Comparison of ENCODE assay signal across 26 cellular contexts in genomic region chrX:6223516-6223915, GRCh38. TPM values are rescaled to one million over a fixed set of nuclear protein-coding genes. Genes with fewer than 3 reads are reported as not detected.
DNase-seq lines count a peak whose midpoint lies in the region; ATAC-seq and TF ChIP-seq lines count a peak whose summit lies in the region.
"Had no signal": no experiment of that assay in that cellular context is flagged by ENCODE, and none has a peak within 500 bp of the region (broad histone marks: within the 10 kb centered on the region; RNA-seq: fewer than 3 reads in every experiment).

No MANE protein-coding gene starts in this region.

- H3K9ac ChIP-seq in H9 (ENCODE audit: extremely low read depth, insufficient read length, low read length): peak overlapping the region; percentile 17
- no peak overlapping the region for H3K9ac ChIP-seq in neural cell (ENCODE audit: low read length)
- H3K9ac ChIP-seq in MM.1S (ENCODE audit: low read length): no peak overlapping the region

- H3K27ac ChIP-seq in H9 (ENCODE audit: insufficient read length, low read depth, low read length): no peak overlapping the region
- H3K27ac ChIP-seq in neural cell (ENCODE audit: low read length): no peak overlapping the region
- no peak overlapping the region for H3K27ac ChIP-seq in MM.1S (ENCODE audit: low read length)
- H3K27ac ChIP-seq: right lobe of liver, SJCRH30 had no signal

- H2AFZ ChIP-seq in H9 (ENCODE audit: low read length) (no peak overlapping the region), neural cell (ENCODE audit: low read depth, low read length) (no peak overlapping the region), MM.1S (ENCODE audit: low read length) (no peak overlapping the region)

- H3K14ac ChIP-seq in H9 (ENCODE audit: insufficient read depth, low read length): no peak overlapping the region

- no peak overlapping the region for H3K23ac ChIP-seq in H9 (ENCODE audit: insufficient read length, low read depth, low read length)

- H2BK5ac ChIP-seq in H9 (ENCODE audit: insufficient read length, low read length): no peak overlapping the region

- H3T11ph ChIP-seq in H9 (ENCODE audit: low read length): no peak overlapping the region

- H3K9me2 ChIP-seq in neural cell (ENCODE audit: insufficient read depth, low read length) (no peaks in the 10 kb centered on the region), MM.1S (replicated peaks; ENCODE audit: insufficient read depth, low read length) (no peaks in the 10 kb centered on the region)

- ATAC-seq in GM18858 (IDR thresholded peaks at IDR 0.05; ENCODE audit: unreplicated experiment): peak; percentile 42
- no peak for ATAC-seq in WTC11
- no peak for ATAC-seq in HG03565 (IDR thresholded peaks at IDR 0.05; ENCODE audit: unreplicated experiment)
- ATAC-seq: mucosa of descending colon; natural killer cell treated with Interleukin-12 subunit alpha and Interleukin-12 subunit beta and Interleukin-15 and Interleukin-18, amount 100 ng/mL, for 72 hours; right lobe of liver had no signal

- H3F3A ChIP-seq in neural cell (ENCODE audit: insufficient read depth, low read length, poor library complexity, severe bottlenecking): no peaks in the 10 kb centered on the region
- H3F3A ChIP-seq in MM.1S (ENCODE audit: insufficient read depth, low read length): no peaks in the 10 kb centered on the region

- H3K27me3 Mint-ChIP-seq in H9 (ENCODE audit: low read depth) (no peaks in the 10 kb centered on the region), WTC11 (ENCODE audit: low read depth) (no peaks in the 10 kb centered on the region)

- POLR2A ChIA-PET in WTC11 (lab: Charles Lee): no interaction called here

- H3K27me3 ChIP-seq in H9 (ENCODE audit: insufficient read depth, low read length) (no peaks in the 10 kb centered on the region), neural cell (ENCODE audit: insufficient read depth, low read depth, low read length) (no peaks in the 10 kb centered on the region), MM.1S (replicated peaks; ENCODE audit: insufficient read depth, low read length) (no peaks in the 10 kb centered on the region)
- H3K27me3 ChIP-seq: SJCRH30 had no signal

- H3K36me3 ChIP-seq in neural cell (ENCODE audit: insufficient read depth, low read length): no peaks in the 10 kb centered on the region
- H3K36me3 ChIP-seq in MM.1S (replicated peaks; ENCODE audit: insufficient read depth, low read length): no peaks in the 10 kb centered on the region
- H3K36me3 ChIP-seq: right lobe of liver, SJCRH30 had no signal

- H3K27ac Mint-ChIP-seq in H9 (no peak overlapping the region; a peak in 1 of 7 replicates), WTC11 (peak overlapping the region; percentile 8; the same call in 1 of the 2 replicates)
- H3K27ac Mint-ChIP-seq: natural killer cell treated with Interleukin-12 subunit alpha and Interleukin-12 subunit beta and Interleukin-15 and Interleukin-18, amount 100 ng/mL, for 72 hours had no signal

- no peak overlapping the region for H4K5ac ChIP-seq in H9 (ENCODE audit: insufficient read length, low read depth, low read length)

- no peak overlapping the region for H3K18ac ChIP-seq in H9 (ENCODE audit: insufficient read length, low read depth, low read length)

- no CpG with 5 or more reads among the region's 3 CpGs for WGBS in H9 (ENCODE audit: extremely low coverage, insufficient read length, low lambda C conversion rate)

- no peak overlapping the region for H4K91ac ChIP-seq in H9 (ENCODE audit: insufficient read length, low read depth, low read length)

- peaks cover 19% of the 10 kb centered on the region for H3K23me2 ChIP-seq in H9 (ENCODE audit: insufficient read length, low read depth, low read length, poor library complexity, severe bottlenecking)

- TF ChIP-seq EP300 in neural cell (conservative IDR thresholded peaks at IDR 0.05; ENCODE audit: poor library complexity, severe bottlenecking): no peak

- H4K20me1 ChIP-seq in H9 (ENCODE audit: control insufficient read depth, insufficient read depth, insufficient read length): no peaks in the 10 kb centered on the region
- no peaks in the 10 kb centered on the region for H4K20me1 ChIP-seq in neural cell (ENCODE audit: insufficient read depth)
- H4K20me1 ChIP-seq in MM.1S (ENCODE audit: insufficient read depth, low read length): no peaks in the 10 kb centered on the region

- no peak overlapping the region for H4K8ac ChIP-seq in H9 (replicated peaks; ENCODE audit: insufficient read length, low read depth, low read length)

- no peak overlapping the region for H2AK5ac ChIP-seq in H9 (ENCODE audit: insufficient read length, low read length)

- no peaks in the 10 kb centered on the region for H3K79me1 ChIP-seq in H9 (ENCODE audit: insufficient read depth, low read depth, low read length, poor library complexity, severe bottlenecking)

- H3K4me2 ChIP-seq in H9 (ENCODE audit: insufficient read depth, insufficient read length, low read length): no peak overlapping the region
- peak overlapping the region; percentile 30 for H3K4me2 ChIP-seq in neural cell (ENCODE audit: low read length)
- no peak overlapping the region for H3K4me2 ChIP-seq in MM.1S (ENCODE audit: low read depth, low read length)

- TF ChIP-seq RAD21 in neural cell (conservative IDR thresholded peaks at IDR 0.05): no peak

- H3K9me3 Mint-ChIP-seq in H9 (no peaks in the 10 kb centered on the region; a peak in 2 of 5 replicates), WTC11 (no peaks in the 10 kb centered on the region)

- H3K4me1 Mint-ChIP-seq in H9 (peaks cover 46 to 58% of the 10 kb centered on the region in 2 experiments), WTC11 (peaks cover 44% of the 10 kb centered on the region)

- no peak overlapping the region for H3K4ac ChIP-seq in H9 (ENCODE audit: low read depth, low read length)

- TF ChIP-seq CTCF in H9 (conservative IDR thresholded peaks at IDR 0.05): no peak
- TF ChIP-seq CTCF in WTC11 (IDR thresholded peaks at IDR 0.05): no peak
- no peak for TF ChIP-seq CTCF in neural cell (IDR thresholded peaks at IDR 0.05; ENCODE audit: poor library complexity, severe bottlenecking)
- TF ChIP-seq CTCF in MM.1S (IDR thresholded peaks at IDR 0.05; ENCODE audit: low read length): no peak

- H3K79me2 ChIP-seq in H9 (ENCODE audit: insufficient read depth, low read length): peaks cover 67% of the 10 kb centered on the region; the same call in 1 of the 2 replicates
- peaks cover 24% of the 10 kb centered on the region for H3K79me2 ChIP-seq in neural cell (replicated peaks; ENCODE audit: insufficient read depth, low read length)
- H3K79me2 ChIP-seq in MM.1S (ENCODE audit: low read length): no peaks in the 10 kb centered on the region

- no peak overlapping the region for H2BK120ac ChIP-seq in H9 (ENCODE audit: low read depth, low read length, poor library complexity, severe bottlenecking)

- H3K4me1 ChIP-seq in H9 (ENCODE audit: insufficient read depth, low read length): peaks cover 3% of the 10 kb centered on the region; the same call in 1 of the 2 replicates
- 0 out of 2 replicates have a peak, but pooled peaks cover 4% of the 10 kb centered on the region for H3K4me1 ChIP-seq in MM.1S (ENCODE audit: low read length)
- H3K4me1 ChIP-seq: right lobe of liver, SJCRH30 had no signal

- H2BK12ac ChIP-seq in H9 (ENCODE audit: insufficient read length, low read depth, low read length): no peak overlapping the region

- CTCF ChIA-PET in WTC11 (lab: Charles Lee): no interaction called here

- no peak overlapping the region for H2BK20ac ChIP-seq in H9 (ENCODE audit: low read depth, low read length, poor library complexity, severe bottlenecking)

- H3K4me3 Mint-ChIP-seq in H9: peak overlapping the region; percentile 51 to 98; a peak in 4 of 5 replicates
- H3K4me3 Mint-ChIP-seq in WTC11: peak overlapping the region; percentile 92
- H3K4me3 Mint-ChIP-seq: natural killer cell treated with Interleukin-12 subunit alpha and Interleukin-12 subunit beta and Interleukin-15 and Interleukin-18, amount 100 ng/mL, for 72 hours had no signal

- peak overlapping the region; percentile 83 for H3K4me3 ChIP-seq in neural cell (ENCODE audit: low read length)
- H3K4me3 ChIP-seq in MM.1S (ENCODE audit: low read length): no peak overlapping the region
- H3K4me3 ChIP-seq: lung, mucosa of descending colon, right lobe of liver, SJCRH30 had no signal

- no peak overlapping the region for H2BK15ac ChIP-seq in H9 (ENCODE audit: low read depth, low read length)

- H3K36me3 Mint-ChIP-seq in H9 (ENCODE audit: insufficient read depth in 1 of 3, low read depth in 3 of 3) (peaks cover 2 to 13% (median 7%) of the 10 kb centered on the region in 3 experiments; a peak in 5 of 7 replicates), WTC11 (no peaks in the 10 kb centered on the region; the same call in 1 of the 2 replicates)
- H3K36me3 Mint-ChIP-seq: natural killer cell treated with Interleukin-12 subunit alpha and Interleukin-12 subunit beta and Interleukin-15 and Interleukin-18, amount 100 ng/mL, for 72 hours had no signal

- no peak overlapping the region for H3K56ac ChIP-seq in H9 (ENCODE audit: insufficient read length, low read depth, low read length)

- H3K9me3 ChIP-seq in H9 (ENCODE audit: control insufficient read depth, low read depth, low read length) (no peaks in the 10 kb centered on the region), neural cell (ENCODE audit: low read length) (no peaks in the 10 kb centered on the region), MM.1S (replicated peaks; ENCODE audit: insufficient read depth, low read length) (no peaks in the 10 kb centered on the region)
- H3K9me3 ChIP-seq: mucosa of descending colon, right lobe of liver, SJCRH30 had no signal

- DNase-seq in H9 (no peak), WTC11 (ENCODE audit: low spot score) (no peak), occipital lobe (lab: John Stamatoyannopoulos, UW) (no peak), MM.1S (no peak)
- DNase-seq: activated CD4-positive, alpha-beta T cell treated with anti-CD3 and anti-CD28 coated beads, Interleukin-2, amount 50 U/mL, for 4 hours; activated naive CD4-positive, alpha-beta T cell treated with anti-CD3 and anti-CD28 coated beads, Interleukin-2, amount 50 U/mL, for 16 hours; amniotic stem cell; effector memory CD4-positive, alpha-beta T cell; erythroblast; GDM1; head of caudate nucleus; mucosa of descending colon; NCI-H1105; NCI-H187 treated with DMSO at 0.1 percent for 48 hours; NCI-H526 treated with DMSO at 0.1 percent for 48 hours; right lobe of liver; SJCRH30; stimulated activated CD4-positive, alpha-beta T cell treated with anti-CD3 and anti-CD28 coated beads, Interleukin-4, amount 100 ng/mL, for 1 hour; T-helper 1 cell; trophoblast cell had no signal

TF ChIP-seq in WTC11, 78 proteins besides CTCF, POLR2A, EP300 and RAD21 (continues in another document):
- TF ChIP-seq ATF1 (CRISPR knock-in tag; IDR thresholded peaks at IDR 0.05) (no peak), RELA (CRISPR knock-in tag; IDR thresholded peaks at IDR 0.05; ENCODE audit: borderline replicate concordance) (no peak)

RNA-seq across cellular contexts. Expression of gene NLGN4X, which starts 5.2 kb away (rescaled TPM):
- total RNA-seq in H9 (2021) (106 and 111 TPM in 2 replicates), WTC11 (2021) (53.8 to 66.9 TPM (median 63.3 TPM) in 3 replicates), occipital lobe (56.1 TPM)
- 16.4 and 18.0 TPM in 2 replicates for polyA plus RNA-seq in neural cell
- 72.6 and 95.0 TPM in 2 replicates for polyA minus RNA-seq in neural cell
- total RNA-seq: bronchial epithelial cell; natural killer cell treated with Interleukin-12 subunit alpha and Interleukin-12 subunit beta and Interleukin-15 and Interleukin-18, amount 100 ng/mL, for 72 hours had no signal
